ENCODE assay signal across 1 cellular context in the genomic region with DNA sequence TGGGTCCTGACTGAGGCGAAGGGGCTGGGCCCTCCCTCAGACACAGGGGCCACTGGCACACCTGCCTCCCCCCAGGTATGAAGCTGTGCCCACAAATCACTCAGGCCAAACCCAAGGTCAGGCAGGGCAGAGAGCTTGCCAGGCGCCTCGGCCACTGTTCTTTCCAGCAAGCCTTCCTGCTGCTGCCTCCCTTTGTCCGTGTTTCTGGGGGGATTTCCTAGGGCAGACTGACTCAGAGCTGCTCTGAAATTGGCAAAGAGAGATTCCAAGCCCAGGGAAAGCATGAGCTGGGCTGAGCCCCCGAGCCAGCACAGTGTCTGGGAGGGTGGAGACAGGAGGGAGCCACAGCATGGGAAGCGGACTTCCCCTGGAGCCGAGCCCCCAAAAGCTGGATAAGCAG.
A peak's percentile ranks its signal among the peaks of the same experiment; 100 is the strongest.
TF ChIP-seq lines count a peak whose summit lies in the region.

No MANE protein-coding gene starts in this region.

TF ChIP-seq in K562, 482 proteins besides CTCF, POLR2A, EP300 and RAD21:
- TF ChIP-seq POLR2G (IDR thresholded peaks at IDR 0.05; ENCODE audit: low read depth, low read length) (peak; percentile 34), ZNF79 (CRISPR knock-in tag; IDR thresholded peaks at IDR 0.05; ENCODE audit: low read depth) (no peak)
